ENCODE assay signal across 19 cellular contexts in the genomic region with DNA sequence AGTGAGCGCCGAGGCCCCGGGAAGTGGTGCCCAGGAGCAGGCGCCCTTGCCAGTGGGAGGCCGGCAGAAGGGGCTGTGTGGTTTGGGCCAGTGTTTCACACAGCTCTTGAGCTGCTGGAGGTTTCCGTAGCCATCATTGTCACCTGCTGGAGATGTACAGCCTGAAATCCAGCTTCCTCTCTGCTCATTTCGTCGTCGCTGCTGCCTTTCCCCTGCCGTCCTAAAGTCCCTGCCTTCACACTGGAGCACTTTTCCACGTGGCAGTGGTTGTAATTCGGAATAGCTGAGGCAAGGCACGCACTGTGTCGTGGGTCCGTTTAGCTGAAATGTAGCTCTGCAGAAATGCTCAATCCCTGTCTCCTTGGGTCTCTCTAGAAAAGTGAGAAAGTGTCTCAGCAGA. TPM values are rescaled to one million over a fixed set of nuclear protein-coding genes. Genes with fewer than 3 reads are reported as not detected.
A peak's percentile ranks its signal among the peaks of the same experiment; 100 is the strongest.
DNase-seq lines count a peak whose midpoint lies in the region; ATAC-seq and TF ChIP-seq lines count a peak whose summit lies in the region.
"Had no signal": no experiment of that assay in that cellular context is flagged by ENCODE, and none has a peak within 500 bp of the region (broad histone marks: within the 10 kb centered on the region; RNA-seq: fewer than 3 reads in every experiment).

No MANE protein-coding gene starts in this region.

- H4K8ac ChIP-seq in mesenchymal stem cell (ENCODE audit: low read length), result peak overlapping the region; percentile 23

- no peaks in the 10 kb centered on the region for H3K27me3 ChIP-seq in GM23338 (ENCODE audit: insufficient read depth)
- H3K27me3 ChIP-seq in mesenchymal stem cell (ENCODE audit: control insufficient read depth in 1 of 2, insufficient read depth in 1 of 2, low read length in 2 of 2), result no peaks in the 10 kb centered on the region

- POLR2A ChIA-PET in WTC11 (lab: Charles Lee), result no interaction called here

- H4K91ac ChIP-seq in mesenchymal stem cell (ENCODE audit: low read length), result peak overlapping the region; percentile 27

- H2BK15ac ChIP-seq in mesenchymal stem cell (ENCODE audit: low read depth, poor library complexity, severe bottlenecking), result no peak overlapping the region

- TF ChIP-seq CTCF in GM23338 (conservative IDR thresholded peaks at IDR 0.05; ENCODE audit: low read depth in 2 of 2) (no peak), WTC11 (IDR thresholded peaks at IDR 0.05) (no peak)

- no peak for DNase-seq in GM23338 (ENCODE audit: low spot score)
- no peak for DNase-seq in WTC11 (ENCODE audit: low spot score)
- DNase-seq in mesenchymal stem cell, result no peak
- DNase-seq in activated CD8-positive, alpha-beta memory T cell treated with anti-CD3 and anti-CD28 coated beads, Interleukin-2, amount 50 U/mL, for 48 hours, result no peak
- no peak for DNase-seq in NCI-H1694 (lab: John Stamatoyannopoulos, UW)
- no peak for DNase-seq in left lobe of liver (ENCODE audit: low spot score)
- DNase-seq: Calu3; CD8-positive, alpha-beta memory T cell; DMS153; GM23248; NCI-H1105; NCI-H146; NCI-H2029 treated with DMSO at 0.1 percent for 48 hours; NCI-H2171 treated with DMSO at 0.1 percent for 48 hours; NCI-H524 treated with DMSO at 0.1 percent for 48 hours; NCI-H82 had no signal

- peaks cover 36% of the 10 kb centered on the region for H3K36me3 ChIP-seq in GM23338 (ENCODE audit: insufficient read depth)
- peaks cover 68 to 90% of the 10 kb centered on the region in 2 experiments for H3K36me3 ChIP-seq in mesenchymal stem cell (ENCODE audit: control insufficient read depth in 1 of 2, insufficient read depth in 2 of 2, low read depth in 1 of 2, low read length in 2 of 2)

- H3K9me3 ChIP-seq in mesenchymal stem cell (ENCODE audit: control insufficient read depth, low read length), result no peaks in the 10 kb centered on the region

- no peak overlapping the region for H2BK12ac ChIP-seq in mesenchymal stem cell (ENCODE audit: low read length in 2 of 2)

- H3K4me1 Mint-ChIP-seq in GM23338, result peaks cover 53% of the 10 kb centered on the region
- H3K4me1 Mint-ChIP-seq in WTC11, result peaks cover 32% of the 10 kb centered on the region

- H3K9me3 Mint-ChIP-seq in GM23338, result no peaks in the 10 kb centered on the region
- no peaks in the 10 kb centered on the region for H3K9me3 Mint-ChIP-seq in WTC11
- H3K9me3 Mint-ChIP-seq: CD8-positive, alpha-beta memory T cell had no signal

- peaks cover 40% of the 10 kb centered on the region for H3F3A ChIP-seq in GM23338 (replicated peaks; ENCODE audit: low read depth)

- peaks cover 26% of the 10 kb centered on the region for H3K79me1 ChIP-seq in mesenchymal stem cell (replicated peaks; ENCODE audit: low read length, poor library complexity, severe bottlenecking)

- H2AFZ ChIP-seq in GM23338, result no peak overlapping the region
- no peak overlapping the region for H2AFZ ChIP-seq in mesenchymal stem cell (ENCODE audit: low read depth, low read length)
- H2AFZ ChIP-seq: GM23248 had no signal

- H3K4me3 ChIP-seq in GM23338 (no peak overlapping the region), mesenchymal stem cell (ENCODE audit: insufficient read depth in 1 of 2, low read depth in 1 of 2, low read length in 2 of 2) (peak overlapping the region in 1 of 2 experiments; percentile 11)
- H3K4me3 ChIP-seq: GM23248 had no signal

- H3K9me2 ChIP-seq in GM23338 (ENCODE audit: insufficient read depth), result no peaks in the 10 kb centered on the region

- peaks cover 85% of the 10 kb centered on the region for H3K79me2 ChIP-seq in GM23338 (replicated peaks; ENCODE audit: insufficient read depth)

- no peak overlapping the region for H2AK5ac ChIP-seq in mesenchymal stem cell (ENCODE audit: low read length, severe bottlenecking)

- H3K23ac ChIP-seq in mesenchymal stem cell (ENCODE audit: low read length in 2 of 2), result no peak overlapping the region

- CTCF ChIA-PET in WTC11 (lab: Charles Lee), result interaction anchor here (1.1 kb wide), 1 partner anchor 24 kb away, joined by 3 read pairs; no protein-coding TSS in a partner anchor

- H3K36me3 Mint-ChIP-seq in GM23338 (ENCODE audit: low read depth), result peaks cover 82% of the 10 kb centered on the region
- peaks cover 56% of the 10 kb centered on the region for H3K36me3 Mint-ChIP-seq in WTC11

- H3K27me3 Mint-ChIP-seq in GM23338 (ENCODE audit: insufficient read depth, low read depth, poor library complexity) (peaks cover 19% of the 10 kb centered on the region), WTC11 (ENCODE audit: low read depth) (no peaks in the 10 kb centered on the region)

- H2BK120ac ChIP-seq in mesenchymal stem cell (ENCODE audit: low read depth, low read length), result no peak overlapping the region

- no peak overlapping the region for H3K4ac ChIP-seq in mesenchymal stem cell (ENCODE audit: low read depth in 1 of 2, low read length in 2 of 2)

- H3K27ac Mint-ChIP-seq in GM23338 (no peak overlapping the region; the same call in 1 of the 2 replicates), WTC11 (peak overlapping the region; percentile 91)

- no peak overlapping the region for H3K14ac ChIP-seq in mesenchymal stem cell (ENCODE audit: low read length in 2 of 2)

- no peak for ATAC-seq in GM23338
- ATAC-seq in WTC11, result no peak
- no peak for ATAC-seq in left lobe of liver
- ATAC-seq: HCT116, Panc1 had no signal

- H4K20me1 ChIP-seq in GM23338 (replicated peaks; ENCODE audit: insufficient read depth), result peaks cover 63% of the 10 kb centered on the region

- no peak overlapping the region for H3K18ac ChIP-seq in mesenchymal stem cell (ENCODE audit: low read depth in 1 of 2, low read length in 2 of 2)

- H3K27ac ChIP-seq in GM23338 (ENCODE audit: low read depth) (peak overlapping the region; percentile 50), mesenchymal stem cell (ENCODE audit: low read length, poor library complexity, severe bottlenecking) (no peak overlapping the region)
- H3K27ac ChIP-seq: C4-2B, GM23248 had no signal

- H3K4me3 Mint-ChIP-seq in GM23338, result no peak overlapping the region
- H3K4me3 Mint-ChIP-seq in WTC11, result no peak overlapping the region
- H3K4me3 Mint-ChIP-seq: CD8-positive, alpha-beta memory T cell had no signal

- H2BK5ac ChIP-seq in mesenchymal stem cell (ENCODE audit: low read depth, low read length, poor library complexity, severe bottlenecking), result no peak overlapping the region

- no peak overlapping the region for H3K9ac ChIP-seq in mesenchymal stem cell (ENCODE audit: low read length)
- H3K9ac ChIP-seq: GM23248 had no signal

- H3K4me2 ChIP-seq in GM23338 (no peak overlapping the region), mesenchymal stem cell (ENCODE audit: low read length, poor library complexity, severe bottlenecking) (no peak overlapping the region)

- H3K4me1 ChIP-seq in GM23338 (ENCODE audit: insufficient read depth), result peaks cover 14% of the 10 kb centered on the region
- peaks cover 50% of the 10 kb centered on the region for H3K4me1 ChIP-seq in mesenchymal stem cell (ENCODE audit: control insufficient read depth, insufficient read depth, low read depth, low read length)

- WGBS in mesenchymal stem cell, result 96% methylated on average over 15 of the region's 15 CpGs

TF ChIP-seq in WTC11, 78 proteins besides CTCF, POLR2A, EP300 and RAD21 (continues in another document):
- TF ChIP-seq, protein P1, sequence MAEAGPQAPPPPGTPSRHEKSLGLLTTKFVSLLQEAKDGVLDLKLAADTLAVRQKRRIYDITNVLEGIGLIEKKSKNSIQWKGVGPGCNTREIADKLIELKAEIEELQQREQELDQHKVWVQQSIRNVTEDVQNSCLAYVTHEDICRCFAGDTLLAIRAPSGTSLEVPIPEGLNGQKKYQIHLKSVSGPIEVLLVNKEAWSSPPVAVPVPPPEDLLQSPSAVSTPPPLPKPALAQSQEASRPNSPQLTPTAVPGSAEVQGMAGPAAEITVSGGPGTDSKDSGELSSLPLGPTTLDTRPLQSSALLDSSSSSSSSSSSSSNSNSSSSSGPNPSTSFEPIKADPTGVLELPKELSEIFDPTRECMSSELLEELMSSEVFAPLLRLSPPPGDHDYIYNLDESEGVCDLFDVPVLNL (CRISPR knock-in tag; IDR thresholded peaks at IDR 0.05; ENCODE audit: borderline replicate concordance, low read depth), result no peak
- TF ChIP-seq FOXJ3 (CRISPR knock-in tag; IDR thresholded peaks at IDR 0.05; ENCODE audit: borderline replicate concordance) (no peak), SP1 (CRISPR knock-in tag; conservative IDR thresholded peaks at IDR 0.05) (no peak), ZNF396 (CRISPR knock-in tag; IDR thresholded peaks at IDR 0.05; ENCODE audit: borderline replicate concordance) (no peak), FOXP1 (CRISPR knock-in tag; IDR thresholded peaks at IDR 0.05; ENCODE audit: borderline replicate concordance) (no peak), TEAD1 (CRISPR knock-in tag; IDR thresholded peaks at IDR 0.05) (no peak)

RNA-seq across cellular contexts. Expression of gene DAZAP1, which starts 13.2 kb away (rescaled TPM):
- 180 and 194 TPM in 2 replicates for total RNA-seq in GM23338 (2014; rRNA removed; shearing (Covaris generic))
- polyA plus RNA-seq in GM23338 (2016; fragmentation: Nextera tagmentation; extraction: Ambion mirVana), result 44.1 and 48.1 TPM in 2 replicates
- total RNA-seq in WTC11 (2021), result 338 to 360 TPM (median 339 TPM) in 3 replicates
- 65.2 TPM for polyA plus RNA-seq in mesenchymal stem cell (2013, experiment 1 of 2)
- 66.2 TPM for polyA plus RNA-seq in mesenchymal stem cell (2013, experiment 2 of 2)
- total RNA-seq in left lobe of liver, result 48.1 TPM

RNA-seq across cellular contexts. Expression of gene RPS15, which starts 17.6 kb away (rescaled TPM):
- total RNA-seq in GM23338 (2014; rRNA removed; shearing (Covaris generic)), result 2,953 and 3,723 TPM in 2 replicates
- 3,861 and 4,267 TPM in 2 replicates for polyA plus RNA-seq in GM23338 (2016; fragmentation: Nextera tagmentation; extraction: Ambion mirVana)
- total RNA-seq in WTC11 (2021) (1,932 to 2,169 TPM (median 2,158 TPM) in 3 replicates), left lobe of liver (410 TPM)
- polyA plus RNA-seq in mesenchymal stem cell (2013, experiment 1 of 2), result 2,213 TPM
- polyA plus RNA-seq in mesenchymal stem cell (2013, experiment 2 of 2), result 2,093 TPM

RNA-seq across cellular contexts. Expression of gene GAMT, which starts 19.2 kb away (rescaled TPM):
- total RNA-seq in GM23338 (2014; rRNA removed; shearing (Covaris generic)), result 21.5 and 27.3 TPM in 2 replicates
- polyA plus RNA-seq in GM23338 (2016; fragmentation: Nextera tagmentation; extraction: Ambion mirVana), result 33.6 and 36.9 TPM in 2 replicates
- 27.7 to 33.6 TPM (median 28.9 TPM) in 3 replicates for total RNA-seq in WTC11 (2021)
- polyA plus RNA-seq in mesenchymal stem cell (2013, experiment 1 of 2), result 33.5 TPM
- 34.5 TPM for polyA plus RNA-seq in mesenchymal stem cell (2013, experiment 2 of 2)
- total RNA-seq in left lobe of liver, result 214 TPM

RNA-seq across cellular contexts. Expression of gene APC2, which starts 29.3 kb away (rescaled TPM):
- 14.3 and 18.3 TPM in 2 replicates for total RNA-seq in GM23338 (2014; rRNA removed; shearing (Covaris generic))
- polyA plus RNA-seq in GM23338 (2016; fragmentation: Nextera tagmentation; extraction: Ambion mirVana), result 1.4 TPM in 2 replicates
- 1.0 to 1.4 TPM (median 1.1 TPM) in 3 replicates for total RNA-seq in WTC11 (2021)
- 0.23 TPM for polyA plus RNA-seq in mesenchymal stem cell (2013, experiment 1 of 2)
- polyA plus RNA-seq in mesenchymal stem cell (2013, experiment 2 of 2), result 0.23 TPM
- total RNA-seq in left lobe of liver, result 0.13 TPM
- polyA plus RNA-seq: CD8-positive, alpha-beta memory T cell had no signal

RNA-seq across cellular contexts. Expression of gene NDUFS7, which starts 36.9 kb away (rescaled TPM):
- total RNA-seq in GM23338 (2014; rRNA removed; shearing (Covaris generic)), result 128 and 132 TPM in 2 replicates
- 201 and 203 TPM in 2 replicates for polyA plus RNA-seq in GM23338 (2016; fragmentation: Nextera tagmentation; extraction: Ambion mirVana)
- 136 to 149 TPM (median 139 TPM) in 3 replicates for total RNA-seq in WTC11 (2021)
- 54.3 TPM for polyA plus RNA-seq in mesenchymal stem cell (2013, experiment 1 of 2)
- 52.4 TPM for polyA plus RNA-seq in mesenchymal stem cell (2013, experiment 2 of 2)
- 105 TPM for total RNA-seq in left lobe of liver
